ENCODE assay signal across 8 cellular contexts in the genomic region with DNA sequence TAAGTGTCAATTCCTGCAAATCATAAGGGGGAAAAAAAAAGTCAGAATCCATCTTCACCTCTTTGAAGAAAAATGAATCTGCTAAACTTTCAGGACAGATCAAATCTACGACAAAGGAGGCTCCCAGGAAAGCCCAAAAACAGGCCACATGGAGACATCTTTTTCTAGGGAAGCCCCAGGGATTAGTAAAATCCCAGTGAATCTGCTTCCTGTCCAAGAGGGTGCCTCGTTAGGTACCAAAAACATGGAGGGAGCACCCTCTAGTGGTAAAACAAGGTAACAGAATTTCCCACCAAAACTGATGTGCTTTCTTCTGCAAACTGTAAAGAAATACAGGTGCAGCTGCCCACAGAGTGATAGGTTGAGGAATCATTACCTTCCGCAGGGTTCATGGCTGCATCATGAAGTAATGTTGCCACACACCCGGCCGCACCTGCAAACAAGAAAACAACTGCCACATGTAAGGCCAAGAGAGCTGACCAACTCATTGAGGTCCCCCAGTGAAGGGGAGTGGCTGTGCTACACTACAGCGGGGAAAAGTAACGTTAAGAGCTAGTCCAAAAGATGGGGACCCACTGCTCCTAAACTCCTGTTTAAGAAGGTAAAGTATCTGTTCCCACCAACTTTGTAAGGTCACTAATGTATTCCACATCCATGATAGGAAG. TPM values are rescaled to one million over a fixed set of nuclear protein-coding genes. Genes with fewer than 3 reads are reported as not detected.
DNase-seq lines count a peak whose midpoint lies in the region; ATAC-seq and TF ChIP-seq lines count a peak whose summit lies in the region.

No MANE protein-coding gene starts in this region.

- H3K4me1 ChIP-seq in gastroesophageal sphincter (peaks cover 0 to 37% (median 7%) of the 10 kb centered on the region in 3 donors), ovary (ENCODE audit: insufficient read depth) (peaks cover 2% of the 10 kb centered on the region)

- H3K36me3 Mint-ChIP-seq in activated T-cell treated with anti-CD3 and anti-CD28 coated beads, Interleukin-2, amount 50 U/mL, for 72 hours (ENCODE audit: insufficient read depth in 2 of 2): peaks cover 2 to 13% of the 10 kb centered on the region in 2 donors

- intact Hi-C loops in ovary (cut with DNase I): loop anchor here in 3 of 4 donors (2.0 to 10.0 kb wide), 4 partner anchors 177 to 219 kb away; a partner anchor contains a TSS

- H3K4me3 Mint-ChIP-seq in activated T-cell treated with anti-CD3 and anti-CD28 coated beads, Interleukin-2, amount 50 U/mL, for 72 hours: no peak overlapping the region

- H3K9me3 ChIP-seq in gastroesophageal sphincter (no peaks in the 10 kb centered on the region), ovary (no peaks in the 10 kb centered on the region)

- TF ChIP-seq EP300 in gastroesophageal sphincter (IDR thresholded peaks at IDR 0.05) (no peak), ovary (IDR thresholded peaks at IDR 0.05) (no peak)

- ATAC-seq in activated T-cell treated with anti-CD3 and anti-CD28 coated beads, Interleukin-2, amount 50 U/mL, for 72 hours (replicated peaks in 1 of 2): no peak
- peak; percentile 53 for ATAC-seq in gastroesophageal sphincter

- 0 to 22% methylated on average over 2 to 7 of the region's 7 CpGs for WGBS in gastroesophageal sphincter (ENCODE audit: low coverage in 1 of 2), 2 donors
- 18 to 20% (median 19%) methylated on average over 7 of the region's 7 CpGs for WGBS in ovary, 3 donors

- peaks cover 0 to 54% of the 10 kb centered on the region in 2 donors for H3K36me3 ChIP-seq in gastroesophageal sphincter
- H3K36me3 ChIP-seq in ovary: no peaks in the 10 kb centered on the region

- peak; percentile 61 for DNase-seq in D341Med (ENCODE audit: low spot score)
- peak; percentile 70 for DNase-seq in GM20000 (ENCODE audit: low spot score)
- DNase-seq in NCI-H2171 (lab: John Stamatoyannopoulos, UW): peak; percentile 38
- DNase-seq in activated T-cell treated with anti-CD3 and anti-CD28 coated beads, Interleukin-2, amount 50 U/mL, for 72 hours: peak; percentile 23 to 50
- DNase-seq in ovary: peak in 1 of 5 donors; percentile 27
- no peak for DNase-seq in effector CD8-positive, alpha-beta T cell (lab: John Stamatoyannopoulos, UW)
- DNase-seq in GM19240 (ENCODE audit: insufficient read length, low spot score): no peak

- H3K4me3 ChIP-seq in gastroesophageal sphincter: no peak overlapping the region
- no peak overlapping the region for H3K4me3 ChIP-seq in ovary

- H3K4me1 Mint-ChIP-seq in activated T-cell treated with anti-CD3 and anti-CD28 coated beads, Interleukin-2, amount 50 U/mL, for 72 hours (ENCODE audit: low read depth): peaks cover 57% of the 10 kb centered on the region

- H3K27ac Mint-ChIP-seq in activated T-cell treated with anti-CD3 and anti-CD28 coated beads, Interleukin-2, amount 50 U/mL, for 72 hours: peak overlapping the region; percentile 76

- TF ChIP-seq POLR2A in gastroesophageal sphincter (IDR thresholded peaks at IDR 0.05): no peak
- no peak for TF ChIP-seq POLR2A in ovary (IDR thresholded peaks at IDR 0.05)

- H3K27me3 Mint-ChIP-seq in activated T-cell treated with anti-CD3 and anti-CD28 coated beads, Interleukin-2, amount 50 U/mL, for 72 hours (ENCODE audit: low read depth): no peaks in the 10 kb centered on the region

- H3K9me3 Mint-ChIP-seq in activated T-cell treated with anti-CD3 and anti-CD28 coated beads, Interleukin-2, amount 50 U/mL, for 72 hours: no peaks in the 10 kb centered on the region

- H3K27ac ChIP-seq in gastroesophageal sphincter: peak overlapping the region in 1 of 4 donors; percentile 14
- H3K27ac ChIP-seq in ovary: no peak overlapping the region

- H3K27me3 ChIP-seq in gastroesophageal sphincter (no peaks in the 10 kb centered on the region), ovary (no peaks in the 10 kb centered on the region)

- TF ChIP-seq CTCF in GM20000 (IDR thresholded peaks at IDR 0.05; ENCODE audit: extremely low read depth, missing control alignments): peak; percentile 58
- TF ChIP-seq CTCF in gastroesophageal sphincter (IDR thresholded peaks at IDR 0.05): peak; percentile 79 to 86 (median 81)
- peak; percentile 36 to 71 (median 62) for TF ChIP-seq CTCF in ovary (IDR thresholded peaks at IDR 0.05)

RNA-seq across cellular contexts. Expression of a gene that starts 7.9 kb away (rescaled TPM):
- total RNA-seq in activated T-cell treated with anti-CD3 and anti-CD28 coated beads, Interleukin-2, amount 50 U/mL, for 72 hours: 10 to 100 TPM; 86.2 to 98.9 TPM
- total RNA-seq in gastroesophageal sphincter: 10 to 100 TPM; 18.6 to 55.6 (median 33.3) TPM
- 10 to 100 TPM; 19.6 to 47.1 (median 42.9) TPM for total RNA-seq in ovary
- polyA plus RNA-seq in ovary: 10 to 100 TPM; 54.7 to 86.1 TPM

RNA-seq across cellular contexts. Expression of a gene that starts 47.0 kb away (rescaled TPM):
- 1 to 10 TPM; 3.9 to 4.1 TPM for total RNA-seq in activated T-cell treated with anti-CD3 and anti-CD28 coated beads, Interleukin-2, amount 50 U/mL, for 72 hours
- total RNA-seq in gastroesophageal sphincter: 1 to 10 TPM; 4.5 to 9.1 (median 5.6) TPM
- total RNA-seq in ovary: 1 to 10 TPM; 2.1 to 7.6 (median 5.3) TPM
- 1 to 10 TPM; 1.1 to 8.8 TPM for polyA plus RNA-seq in ovary

Comparison
In these comparisons a context has a peak if more than half of its experiments do, and no peak if none do; other contexts are left out.
1. DNase-seq: peak in D341Med (single experiment), GM20000 (single experiment), NCI-H2171 (single experiment) and activated T-cell treated with anti-CD3 and anti-CD28 coated beads, Interleukin-2, amount 50 U/mL, for 72 hours (2 of 2); none in effector CD8-positive, alpha-beta T cell (single experiment) and GM19240 (single experiment).
2. Peak in every context shown above with its lines, with median percentiles within 50 percentile points of each other: CTCF ChIP-seq.